ENCODE assay signal across 30 cellular contexts in the genomic region with DNA sequence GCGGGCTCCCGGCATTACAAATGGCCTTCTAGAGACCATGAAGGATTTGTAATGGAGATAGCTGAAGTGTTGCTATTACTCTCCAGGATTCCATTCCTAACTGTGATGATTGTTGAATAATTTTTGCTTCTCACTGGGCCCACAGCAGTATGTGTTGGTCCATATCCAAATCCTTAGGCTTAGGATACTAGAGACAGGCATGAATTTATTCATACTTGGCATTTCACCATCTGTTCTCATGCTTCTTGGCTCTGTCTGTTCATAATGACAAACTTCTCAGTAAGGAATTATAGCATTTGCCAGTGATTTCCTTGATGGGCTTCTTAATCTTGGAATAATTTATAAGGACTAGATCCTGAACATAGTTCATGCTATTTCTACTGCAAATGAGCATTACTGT.
DNase-seq lines count a peak whose midpoint lies in the region; ATAC-seq lines count a peak whose summit lies in the region.
"Had no signal": no experiment of that assay in that cellular context is flagged by ENCODE, and none has a peak within 500 bp of the region (broad histone marks: within the 10 kb centered on the region; RNA-seq: fewer than 3 reads in every experiment).

No MANE protein-coding gene starts in this region.

- H3K9me3 Mint-ChIP-seq in immature natural killer cell: peaks cover 5 to 37% (median 12%) of the 10 kb centered on the region in 6 donors
- H3K9me3 Mint-ChIP-seq: nephron; stimulated activated memory B cell treated with anti-CD40 and anti-IgM and Interleukin-4, amounts not matched to agents 10 μg/mL and 1 μg/mL and 100 μg/mL, for 72 hours had no signal

- DNase-seq in NCI-H1694 treated with DMSO at 0.1 percent for 48 hours (lab: John Stamatoyannopoulos, UW) (peak; percentile 16), NCI-H1694 (lab: John Stamatoyannopoulos, UW) (no peak), amniotic epithelial cell (ENCODE audit: low read depth) (peak; percentile 41), fibroblast of peridontal ligament (ENCODE audit: extremely low read depth) (peak; percentile 68), immature natural killer cell (no peak), mesenteric fat pad (ENCODE audit: low spot score) (no peak)
- DNase-seq: activated CD4-positive, alpha-beta T cell treated with anti-CD3 and anti-CD28 coated beads for 48 hours; activated CD8-positive, alpha-beta memory T cell treated with anti-CD3 and anti-CD28 coated beads for 24 hours; activated effector memory CD4-positive, alpha-beta T cell treated with Interleukin-2 at 50 U/mL for 16 hours; activated T-cell treated with anti-CD3 and anti-CD28 coated beads, Interleukin-2, amount 50 U/mL, for 1 hour; aorta; cortex of kidney; effector memory CD8-positive, alpha-beta T cell; hippocampal formation; KG1; left cardiac atrium; mammary epithelial cell; MM.1S; NCI-H1417; NCI-H2081; sigmoid colon; stimulated activated CD4-positive, alpha-beta T cell treated with anti-CD3 and anti-CD28 coated beads, Interleukin-15, amount 100 ng/mL, for 24 hours; T-helper 9 cell; upper lobe of left lung; WERI-Rb-1 had no signal

- H3K36me3 Mint-ChIP-seq in immature natural killer cell: peaks cover 0 to 3% (median 0%) of the 10 kb centered on the region in 3 donors
- H3K36me3 Mint-ChIP-seq: activated naive CD4-positive, alpha-beta T cell treated with anti-CD3 and anti-CD28 coated beads, Interleukin-2, amount 50 U/mL, for 72 hours; stimulated activated memory B cell treated with anti-CD40 and anti-IgM and Interleukin-4, amounts not matched to agents 10 μg/mL and 1 μg/mL and 100 μg/mL, for 72 hours had no signal

- peaks cover 0 to 2% (median 1%) of the 10 kb centered on the region in 3 donors for H3K27me3 Mint-ChIP-seq in immature natural killer cell (ENCODE audit: low read depth in 3 of 3)
- H3K27me3 Mint-ChIP-seq: effector memory CD8-positive, alpha-beta T cell; stimulated activated memory B cell treated with anti-CD40 and anti-IgM and Interleukin-4, amounts not matched to agents 10 μg/mL and 1 μg/mL and 100 μg/mL, for 72 hours had no signal

- H3K4me1 Mint-ChIP-seq in immature natural killer cell: no peaks in the 10 kb centered on the region
- H3K4me1 Mint-ChIP-seq: nephron; stimulated activated memory B cell treated with anti-CD40 and anti-IgM and Interleukin-4, amounts not matched to agents 10 μg/mL and 1 μg/mL and 100 μg/mL, for 72 hours had no signal

- H3K27ac Mint-ChIP-seq in immature natural killer cell: no peak overlapping the region
- H3K27ac Mint-ChIP-seq: activated naive CD4-positive, alpha-beta T cell treated with anti-CD3 and anti-CD28 coated beads, Interleukin-2, amount 50 U/mL, for 72 hours; effector memory CD8-positive, alpha-beta T cell; nephron; stimulated activated memory B cell treated with anti-CD40 and anti-IgM and Interleukin-4, amounts not matched to agents 10 μg/mL and 1 μg/mL and 100 μg/mL, for 72 hours had no signal

- no peak for ATAC-seq in HG03039 (IDR thresholded peaks at IDR 0.05; ENCODE audit: unreplicated experiment)
- no peak for ATAC-seq in activated CD4-positive, CD25-positive, alpha-beta regulatory T cell treated with anti-CD3 and anti-CD28 coated beads, Interleukin-2, amount 50 U/mL, for 24 hours
- ATAC-seq: activated naive CD4-positive, alpha-beta T cell treated with anti-CD3 and anti-CD28 coated beads, Interleukin-2, amount 50 U/mL, for 72 hours; effector memory CD8-positive, alpha-beta T cell; left cardiac atrium; stimulated activated memory B cell treated with anti-CD40 and anti-IgM and Interleukin-4, amounts not matched to agents 10 μg/mL and 1 μg/mL and 100 μg/mL, for 72 hours had no signal

- no peak overlapping the region for H3K4me3 Mint-ChIP-seq in immature natural killer cell
- H3K4me3 Mint-ChIP-seq: effector memory CD8-positive, alpha-beta T cell; nephron; stimulated activated memory B cell treated with anti-CD40 and anti-IgM and Interleukin-4, amounts not matched to agents 10 μg/mL and 1 μg/mL and 100 μg/mL, for 72 hours had no signal

Comparison
In these comparisons a context has a peak if more than half of its experiments do, and no peak if none do; other contexts are left out.
1. DNase-seq: peak in NCI-H1694 treated with DMSO at 0.1 percent for 48 hours (single experiment), amniotic epithelial cell (single experiment) and fibroblast of peridontal ligament (single experiment); none in NCI-H1694 (single experiment), immature natural killer cell (0 of 3) and mesenteric fat pad (single experiment).